ENCODE assay signal across 9 cellular contexts in genomic region chr12:43776498-43776897, GRCh38. TPM values are rescaled to one million over a fixed set of nuclear protein-coding genes. Genes with fewer than 3 reads are reported as not detected.
DNase-seq lines count a peak whose midpoint lies in the region; ATAC-seq, FAIRE-seq and TF ChIP-seq lines count a peak whose summit lies in the region.
"Had no signal": no experiment of that assay in that cellular context is flagged by ENCODE, and none has a peak within 500 bp of the region (broad histone marks: within the 10 kb centered on the region; RNA-seq: fewer than 3 reads in every experiment).

No MANE protein-coding gene starts in this region.

- FAIRE-seq in HepG2 (lab: Jason Lieb, UNC), result peak; percentile 66

- H3K9ac ChIP-seq in HepG2 (ENCODE audit: insufficient read depth, low read depth, low read length), result no peak overlapping the region

- no peaks in the 10 kb centered on the region for H3K79me2 ChIP-seq in HepG2 (ENCODE audit: insufficient read depth, low read length)

- TF ChIP-seq RAD21 in HepG2 (CRISPR knock-in tag; IDR thresholded peaks at IDR 0.05), result no peak

- no TSS peak for BruUV-seq in HepG2 (replicated peaks; lab: Mats Ljungman, UMichigan)

- H3K27ac ChIP-seq in VCaP (no peak overlapping the region), HepG2 (ENCODE audit: extremely low read length, insufficient read depth, low read length) (no peak overlapping the region), thyroid gland (no peak overlapping the region)

- H3K36me3 Mint-ChIP-seq in activated CD4-positive, alpha-beta T cell treated with anti-CD3 and anti-CD28 coated beads for 36 hours (ENCODE audit: low read depth), result peaks cover 24% of the 10 kb centered on the region

- no peak overlapping the region for H2AFZ ChIP-seq in HepG2 (ENCODE audit: low read length)

- no peak overlapping the region for H3K4me2 ChIP-seq in HepG2 (ENCODE audit: low read depth, low read length)

- H3K4me1 ChIP-seq in HepG2 (ENCODE audit: insufficient read depth, low read length) (no peaks in the 10 kb centered on the region), thyroid gland (no peaks in the 10 kb centered on the region)

- no peak for DNase-seq in activated CD4-positive, alpha-beta T cell treated with anti-CD3 and anti-CD28 coated beads for 36 hours
- no peak for DNase-seq in activated CD4-positive, alpha-beta T cell treated with anti-CD3 and anti-CD28 coated beads, Interleukin-2, amount 50 U/mL, for 1 hour
- DNase-seq in HuH-7.5 (ENCODE audit: low spot score) (peak; percentile 32), HepG2 (ENCODE audit: low spot score) (peak; percentile 44), COR-L47 (lab: John Stamatoyannopoulos, UW) (no peak), thyroid gland (no peak)
- DNase-seq in stimulated activated CD8-positive, alpha-beta memory T cell treated with anti-CD3 and anti-CD28 coated beads, Interleukin-4, amount 100 ng/mL, for 48 hours, result no peak

- in situ Hi-C loops in HepG2 (cut with HindIII; ENCODE audit: extremely low pct_ligation_motif_present, low pct_unique_long_range_greater_than_20kb), result loop anchor here (5.0 kb wide), 1 partner anchor 106 kb away; no protein-coding TSS in a partner anchor

- WGBS in HepG2 (ENCODE audit: low lambda C conversion rate), result 72% methylated on average over 3 of the region's 3 CpGs
- WGBS in thyroid gland, 2 donors, result 71 to 74% methylated on average over 3 of the region's 3 CpGs

- intact Hi-C loops in activated CD4-positive, alpha-beta T cell treated with anti-CD3 and anti-CD28 coated beads for 36 hours (cut with DNase I, micrococcal nuclease), result loop anchor here (1.0 kb wide), 1 partner anchor 106 kb away; no protein-coding TSS in a partner anchor
- intact Hi-C loops in HepG2 (cut with micrococcal nuclease; ENCODE audit: unreplicated experiment) (loop anchor here (1.0 to 2.0 kb wide), 3 partner anchors 28 to 106 kb away; partner anchors contain the start of gene TMEM117), thyroid gland (cut with DNase I) (no loop called here)

- no peaks in the 10 kb centered on the region for H3K9me3 ChIP-seq in HepG2 (ENCODE audit: low read length)
- H3K9me3 ChIP-seq in thyroid gland, result no peaks in the 10 kb centered on the region

- H3K4me3 ChIP-seq in HepG2 (replicated peaks in 1 of 3; ENCODE audit: insufficient read depth in 1 of 3, low read depth in 2 of 3, low read length in 3 of 3) (no peak overlapping the region), thyroid gland (replicated peaks in 1 of 3) (no peak overlapping the region)

- no peak for TF ChIP-seq POLR2A in HepG2 (IDR thresholded peaks at IDR 0.05; ENCODE audit: insufficient read depth in 1 of 2, low read depth in 2 of 2, low read length in 2 of 2)
- TF ChIP-seq POLR2A in thyroid gland (IDR thresholded peaks at IDR 0.05), result no peak

- no peaks in the 10 kb centered on the region for H3K9me3 Mint-ChIP-seq in activated CD4-positive, alpha-beta T cell treated with anti-CD3 and anti-CD28 coated beads for 36 hours (ENCODE audit: low read depth)
- H3K9me3 Mint-ChIP-seq: activated naive CD4-positive, alpha-beta T cell treated with anti-CD3 and anti-CD28 coated beads, Interleukin-2, amount 50 U/mL, for 24 hours had no signal

- H3K36me3 ChIP-seq in HepG2 (replicated peaks in 1 of 2; ENCODE audit: control insufficient read depth in 1 of 2, insufficient read depth in 2 of 2, low read length in 2 of 2) (peaks cover 0 to 3% of the 10 kb centered on the region in 2 experiments; a peak in 3 of 5 replicates), thyroid gland (peaks cover 30 to 40% of the 10 kb centered on the region in 2 donors)

- H3K4me1 Mint-ChIP-seq in activated CD4-positive, alpha-beta T cell treated with anti-CD3 and anti-CD28 coated beads for 36 hours, result no peaks in the 10 kb centered on the region

- H3K27me3 ChIP-seq in HepG2 (ENCODE audit: control insufficient read depth in 1 of 2, insufficient read depth in 2 of 2, low read length in 2 of 2) (no peaks in the 10 kb centered on the region), thyroid gland (no peaks in the 10 kb centered on the region)

- POLR2A ChIA-PET in activated CD4-positive, alpha-beta T cell treated with anti-CD3 and anti-CD28 coated beads for 36 hours (lab: Charles Lee), result no interaction called here
- POLR2A ChIA-PET in HepG2 (lab: Yijun Ruan, JAX), result interaction anchor here (1.6 kb wide), 1 partner anchor 106 kb away, joined by 5 read pairs; no protein-coding TSS in a partner anchor

- ATAC-seq in activated CD4-positive, alpha-beta T cell treated with anti-CD3 and anti-CD28 coated beads for 36 hours, result peak; percentile 57
- ATAC-seq in HepG2, result peak; percentile 89

- TF ChIP-seq CTCF in VCaP (conservative IDR thresholded peaks at IDR 0.05), result peak; percentile 80
- peak; percentile 61 for TF ChIP-seq CTCF in HepG2 (CRISPR knock-in tag; IDR thresholded peaks at IDR 0.05)
- peak in 2 of 6 experiments; percentile 8 to 9 for TF ChIP-seq CTCF in thyroid gland (IDR thresholded peaks at IDR 0.05)

- no peak overlapping the region for H3K4me3 Mint-ChIP-seq in activated CD4-positive, alpha-beta T cell treated with anti-CD3 and anti-CD28 coated beads for 36 hours
- H3K4me3 Mint-ChIP-seq: activated naive CD4-positive, alpha-beta T cell treated with anti-CD3 and anti-CD28 coated beads, Interleukin-2, amount 50 U/mL, for 24 hours had no signal

- no peak for TF ChIP-seq EP300 in HepG2 (IDR thresholded peaks at IDR 0.05; ENCODE audit: low read depth in 2 of 2, low read length in 2 of 2)
- no peak for TF ChIP-seq EP300 in HepG2 (CRISPR knock-in tag; IDR thresholded peaks at IDR 0.05; ENCODE audit: borderline replicate concordance)

- H3K27me3 Mint-ChIP-seq in activated CD4-positive, alpha-beta T cell treated with anti-CD3 and anti-CD28 coated beads for 36 hours, result no peaks in the 10 kb centered on the region
- H3K27me3 Mint-ChIP-seq: activated naive CD4-positive, alpha-beta T cell treated with anti-CD3 and anti-CD28 coated beads, Interleukin-2, amount 50 U/mL, for 24 hours had no signal

- H3K27ac Mint-ChIP-seq in activated CD4-positive, alpha-beta T cell treated with anti-CD3 and anti-CD28 coated beads for 36 hours, result no peak overlapping the region
- H3K27ac Mint-ChIP-seq: activated naive CD4-positive, alpha-beta T cell treated with anti-CD3 and anti-CD28 coated beads, Interleukin-2, amount 50 U/mL, for 24 hours had no signal

- H4K20me1 ChIP-seq in HepG2 (ENCODE audit: insufficient read depth, low read length), result no peaks in the 10 kb centered on the region

- CTCF ChIA-PET in activated CD4-positive, alpha-beta T cell treated with anti-CD3 and anti-CD28 coated beads for 36 hours (lab: Charles Lee), result interaction anchor here (0.8 to 3.3 kb wide), 6 partner anchors 8 to 106 kb away, joined by 3 to 38 read pairs (median 6); no protein-coding TSS in a partner anchor
- CTCF ChIA-PET in HepG2 (lab: Yijun Ruan, JAX; ENCODE audit: low intra/inter-chr PET ratio, low total read pairs), result interaction anchor here (3.5 kb wide), 1 partner anchor 106 kb away, joined by 44 read pairs; no protein-coding TSS in a partner anchor

RNA-seq across cellular contexts. Expression of gene IRAK4, which starts 17.7 kb away (rescaled TPM):
- total RNA-seq in activated CD4-positive, alpha-beta T cell treated with anti-CD3 and anti-CD28 coated beads for 36 hours, result 10 to 100 TPM; 26.8 to 31.1 TPM
- total RNA-seq in HepG2 (2016; rRNA removed; fragmentation: Illumina TruSeq; extraction: Trizol) (7.1 and 8.4 TPM in 2 replicates), thyroid gland (10 to 100 TPM; 36.1 to 56.2 (median 45.4) TPM)
- total RNA-seq in HepG2 (2016; cell fraction: cytosol; rRNA removed; fragmentation: Illumina TruSeq; extraction: Trizol; ENCODE audit: low read depth), result 2.5 and 3.7 TPM in 2 replicates
- 6.7 and 8.5 TPM in 2 replicates for total RNA-seq in HepG2 (2016; cell fraction: insoluble cytoplasmic fraction; rRNA removed; fragmentation: Illumina TruSeq; extraction: Trizol)
- total RNA-seq in HepG2 (2016; cell fraction: membrane; rRNA removed; fragmentation: Illumina TruSeq; extraction: Trizol), result 6.9 and 7.2 TPM in 2 replicates
- total RNA-seq in HepG2 (2016; cell fraction: nucleus; rRNA removed; fragmentation: Illumina TruSeq; extraction: Trizol), result 8.9 and 9.7 TPM in 2 replicates
- 5.6 and 6.6 TPM in 2 replicates for polyA plus RNA-seq in HepG2 (2011; rRNA removed)
- 1.2 and 2.2 TPM in 2 replicates for polyA plus RNA-seq in HepG2 (2011; cell fraction: cytosol; rRNA removed)
- polyA plus RNA-seq in HepG2 (2011; cell fraction: nucleus; rRNA removed), result 5.7 and 6.2 TPM in 2 replicates
- 3.4 and 3.9 TPM in 2 replicates for polyA plus RNA-seq in HepG2 (2012)
- polyA plus RNA-seq in HepG2 (2016; cell fraction: cytosol; fragmentation: Illumina TruSeq; extraction: Trizol; ENCODE audit: low read depth), result 1.3 and 1.7 TPM in 2 replicates
- polyA plus RNA-seq in HepG2 (2016; cell fraction: insoluble cytoplasmic fraction; fragmentation: Illumina TruSeq; extraction: Trizol; ENCODE audit: low read depth), result 5.2 and 6.3 TPM in 2 replicates
- 3.8 TPM in 2 replicates for polyA plus RNA-seq in HepG2 (2016; cell fraction: membrane; fragmentation: Illumina TruSeq; extraction: Trizol; ENCODE audit: low read depth)
- 11.0 and 13.1 TPM in 2 replicates for polyA plus RNA-seq in HepG2 (2016; cell fraction: nucleus; fragmentation: Illumina TruSeq; extraction: Trizol; ENCODE audit: insufficient read depth, low read depth)
- 2.1 and 3.3 TPM in 2 replicates for polyA minus RNA-seq in HepG2 (2011; rRNA and poly(A)+ RNA removed; ENCODE audit: low replicate concordance)
- polyA minus RNA-seq in HepG2 (2011; cell fraction: cytosol; rRNA and poly(A)+ RNA removed), result 2.8 and 4.5 TPM in 2 replicates
- polyA minus RNA-seq in HepG2 (2011; cell fraction: nucleus; rRNA and poly(A)+ RNA removed), result 8.1 and 10.9 TPM in 2 replicates

RNA-seq across cellular contexts. Expression of gene PUS7L, which starts 17.9 kb away (rescaled TPM):
- total RNA-seq in activated CD4-positive, alpha-beta T cell treated with anti-CD3 and anti-CD28 coated beads for 36 hours, result 10 to 100 TPM; 13.2 to 20.2 TPM
- total RNA-seq in HepG2 (2016; rRNA removed; fragmentation: Illumina TruSeq; extraction: Trizol) (37.6 and 92.7 TPM in 2 replicates), thyroid gland (10 to 100 TPM; 12.1 to 23.0 (median 17.3) TPM)
- total RNA-seq in HepG2 (2016; cell fraction: cytosol; rRNA removed; fragmentation: Illumina TruSeq; extraction: Trizol; ENCODE audit: low read depth), result 2.4 and 3.7 TPM in 2 replicates
- 36.1 and 88.7 TPM in 2 replicates for total RNA-seq in HepG2 (2016; cell fraction: insoluble cytoplasmic fraction; rRNA removed; fragmentation: Illumina TruSeq; extraction: Trizol)
- 7.3 and 12.5 TPM in 2 replicates for total RNA-seq in HepG2 (2016; cell fraction: membrane; rRNA removed; fragmentation: Illumina TruSeq; extraction: Trizol)
- 42.5 and 43.7 TPM in 2 replicates for total RNA-seq in HepG2 (2016; cell fraction: nucleus; rRNA removed; fragmentation: Illumina TruSeq; extraction: Trizol)
- polyA plus RNA-seq in HepG2 (2011; rRNA removed), result 5.9 and 6.5 TPM in 2 replicates
- polyA plus RNA-seq in HepG2 (2011; cell fraction: cytosol; rRNA removed), result 1.8 and 3.3 TPM in 2 replicates
- 4.8 and 5.9 TPM in 2 replicates for polyA plus RNA-seq in HepG2 (2011; cell fraction: nucleus; rRNA removed)
- polyA plus RNA-seq in HepG2 (2012), result 4.2 and 7.6 TPM in 2 replicates
- polyA plus RNA-seq in HepG2 (2016; cell fraction: cytosol; fragmentation: Illumina TruSeq; extraction: Trizol; ENCODE audit: low read depth), result 0.45 and 0.97 TPM in 2 replicates
- polyA plus RNA-seq in HepG2 (2016; cell fraction: insoluble cytoplasmic fraction; fragmentation: Illumina TruSeq; extraction: Trizol; ENCODE audit: low read depth), result 16.9 and 17.6 TPM in 2 replicates
- polyA plus RNA-seq in HepG2 (2016; cell fraction: membrane; fragmentation: Illumina TruSeq; extraction: Trizol; ENCODE audit: low read depth), result 1.9 and 2.3 TPM in 2 replicates
- polyA plus RNA-seq in HepG2 (2016; cell fraction: nucleus; fragmentation: Illumina TruSeq; extraction: Trizol; ENCODE audit: insufficient read depth, low read depth), result 13.4 and 13.5 TPM in 2 replicates
- polyA minus RNA-seq in HepG2 (2011; rRNA and poly(A)+ RNA removed; ENCODE audit: low replicate concordance), result 11.6 and 18.1 TPM in 2 replicates
- polyA minus RNA-seq in HepG2 (2011; cell fraction: cytosol; rRNA and poly(A)+ RNA removed), result 9.5 and 12.3 TPM in 2 replicates
- polyA minus RNA-seq in HepG2 (2011; cell fraction: nucleus; rRNA and poly(A)+ RNA removed), result 34.6 and 35.0 TPM in 2 replicates

RNA-seq across cellular contexts. Expression of gene TWF1, which starts 29.6 kb away (rescaled TPM):
- 10 to 100 TPM; 15.5 to 17.4 TPM for total RNA-seq in activated CD4-positive, alpha-beta T cell treated with anti-CD3 and anti-CD28 coated beads for 36 hours
- 85.5 and 148 TPM in 2 replicates for total RNA-seq in HepG2 (2016; rRNA removed; fragmentation: Illumina TruSeq; extraction: Trizol)
- total RNA-seq in HepG2 (2016; cell fraction: cytosol; rRNA removed; fragmentation: Illumina TruSeq; extraction: Trizol; ENCODE audit: low read depth), result 12.4 and 17.1 TPM in 2 replicates
- 90.5 and 142 TPM in 2 replicates for total RNA-seq in HepG2 (2016; cell fraction: insoluble cytoplasmic fraction; rRNA removed; fragmentation: Illumina TruSeq; extraction: Trizol)
- total RNA-seq in HepG2 (2016; cell fraction: membrane; rRNA removed; fragmentation: Illumina TruSeq; extraction: Trizol), result 63.7 and 70.0 TPM in 2 replicates
- 44.9 and 45.5 TPM in 2 replicates for total RNA-seq in HepG2 (2016; cell fraction: nucleus; rRNA removed; fragmentation: Illumina TruSeq; extraction: Trizol)
- 22.3 and 32.3 TPM in 2 replicates for polyA plus RNA-seq in HepG2 (2011; rRNA removed)
- polyA plus RNA-seq in HepG2 (2011; cell fraction: cytosol; rRNA removed), result 12.5 and 19.3 TPM in 2 replicates
- 11.0 and 12.8 TPM in 2 replicates for polyA plus RNA-seq in HepG2 (2011; cell fraction: nucleus; rRNA removed)
- polyA plus RNA-seq in HepG2 (2012), result 35.5 and 36.4 TPM in 2 replicates
- 13.7 and 14.1 TPM in 2 replicates for polyA plus RNA-seq in HepG2 (2016; cell fraction: cytosol; fragmentation: Illumina TruSeq; extraction: Trizol; ENCODE audit: low read depth)
- polyA plus RNA-seq in HepG2 (2016; cell fraction: insoluble cytoplasmic fraction; fragmentation: Illumina TruSeq; extraction: Trizol; ENCODE audit: low read depth), result 99.5 and 109 TPM in 2 replicates
- 41.8 and 46.1 TPM in 2 replicates for polyA plus RNA-seq in HepG2 (2016; cell fraction: membrane; fragmentation: Illumina TruSeq; extraction: Trizol; ENCODE audit: low read depth)
- polyA plus RNA-seq in HepG2 (2016; cell fraction: nucleus; fragmentation: Illumina TruSeq; extraction: Trizol; ENCODE audit: insufficient read depth, low read depth), result 41.4 and 45.6 TPM in 2 replicates
- polyA minus RNA-seq in HepG2 (2011; rRNA and poly(A)+ RNA removed; ENCODE audit: low replicate concordance), result 9.6 and 27.1 TPM in 2 replicates
- polyA minus RNA-seq in HepG2 (2011; cell fraction: cytosol; rRNA and poly(A)+ RNA removed), result 42.4 and 45.7 TPM in 2 replicates
- 39.9 and 42.1 TPM in 2 replicates for polyA minus RNA-seq in HepG2 (2011; cell fraction: nucleus; rRNA and poly(A)+ RNA removed)
- 100 to 1,000 TPM; 115 to 181 (median 144) TPM for total RNA-seq in thyroid gland

RNA-seq across cellular contexts. Expression of gene TMEM117, which starts 59.4 kb away (rescaled TPM):
- 1 to 10 TPM; 1.4 TPM for total RNA-seq in activated CD4-positive, alpha-beta T cell treated with anti-CD3 and anti-CD28 coated beads for 36 hours
- total RNA-seq in HepG2 (2016; rRNA removed; fragmentation: Illumina TruSeq; extraction: Trizol) (6.5 and 8.5 TPM in 2 replicates), thyroid gland (10 to 100 TPM; 18.9 to 32.4 (median 24.7) TPM)
- 1.9 and 2.8 TPM in 2 replicates for total RNA-seq in HepG2 (2016; cell fraction: cytosol; rRNA removed; fragmentation: Illumina TruSeq; extraction: Trizol; ENCODE audit: low read depth)
- 6.7 and 8.8 TPM in 2 replicates for total RNA-seq in HepG2 (2016; cell fraction: insoluble cytoplasmic fraction; rRNA removed; fragmentation: Illumina TruSeq; extraction: Trizol)
- 7.0 and 7.1 TPM in 2 replicates for total RNA-seq in HepG2 (2016; cell fraction: membrane; rRNA removed; fragmentation: Illumina TruSeq; extraction: Trizol)
- 14.7 and 19.2 TPM in 2 replicates for total RNA-seq in HepG2 (2016; cell fraction: nucleus; rRNA removed; fragmentation: Illumina TruSeq; extraction: Trizol)
- 2.8 and 3.6 TPM in 2 replicates for polyA plus RNA-seq in HepG2 (2011; rRNA removed)
- 1.8 and 3.4 TPM in 2 replicates for polyA plus RNA-seq in HepG2 (2011; cell fraction: cytosol; rRNA removed)
- 1.5 and 1.7 TPM in 2 replicates for polyA plus RNA-seq in HepG2 (2011; cell fraction: nucleus; rRNA removed)
- polyA plus RNA-seq in HepG2 (2012), result 3.4 and 3.7 TPM in 2 replicates
- 1.5 and 2.8 TPM in 2 replicates for polyA plus RNA-seq in HepG2 (2016; cell fraction: cytosol; fragmentation: Illumina TruSeq; extraction: Trizol; ENCODE audit: low read depth)
- 5.9 and 7.3 TPM in 2 replicates for polyA plus RNA-seq in HepG2 (2016; cell fraction: insoluble cytoplasmic fraction; fragmentation: Illumina TruSeq; extraction: Trizol; ENCODE audit: low read depth)
- 4.7 and 5.1 TPM in 2 replicates for polyA plus RNA-seq in HepG2 (2016; cell fraction: membrane; fragmentation: Illumina TruSeq; extraction: Trizol; ENCODE audit: low read depth)
- polyA plus RNA-seq in HepG2 (2016; cell fraction: nucleus; fragmentation: Illumina TruSeq; extraction: Trizol; ENCODE audit: insufficient read depth, low read depth), result 6.2 and 6.8 TPM in 2 replicates
- 2.4 and 2.6 TPM in 2 replicates for polyA minus RNA-seq in HepG2 (2011; rRNA and poly(A)+ RNA removed; ENCODE audit: low replicate concordance)
- polyA minus RNA-seq in HepG2 (2011; cell fraction: cytosol; rRNA and poly(A)+ RNA removed), result 2.4 and 4.6 TPM in 2 replicates
- 14.3 and 16.4 TPM in 2 replicates for polyA minus RNA-seq in HepG2 (2011; cell fraction: nucleus; rRNA and poly(A)+ RNA removed)

Comparison
In these comparisons a context has a peak if more than half of its experiments do, and no peak if none do; other contexts are left out.
1. DNase-seq: peak in HuH-7.5 (single experiment) and HepG2 (single experiment); none in activated CD4-positive, alpha-beta T cell treated with anti-CD3 and anti-CD28 coated beads for 36 hours (single experiment), activated CD4-positive, alpha-beta T cell treated with anti-CD3 and anti-CD28 coated beads, Interleukin-2, amount 50 U/mL, for 1 hour (single experiment), COR-L47 (single experiment), stimulated activated CD8-positive, alpha-beta memory T cell treated with anti-CD3 and anti-CD28 coated beads, Interleukin-4, amount 100 ng/mL, for 48 hours (single experiment) and thyroid gland (0 of 2).